In genomic region chr20:19885981-19886665, GRCh38 we compare ENCODE assay signal across 1 cellular context.
TF ChIP-seq lines count a peak whose summit lies in the region.

No MANE protein-coding gene starts in this region.

TF ChIP-seq in HepG2, 621 proteins besides CTCF, POLR2A, EP300 and RAD21 (continued from another document and continues in another):
- TF ChIP-seq ZBTB40 (IDR thresholded peaks at IDR 0.05) (no peak), ZBTB40 (CRISPR knock-in tag; IDR thresholded peaks at IDR 0.05) (0 out of 2 replicates have a peak, but pooled peaks have one; percentile 40), ZSCAN25 (CRISPR knock-in tag; IDR thresholded peaks at IDR 0.05) (peak; percentile 61; the same call in 1 of the 2 replicates), PHF8 (CRISPR knock-in tag; IDR thresholded peaks at IDR 0.05) (0 out of 2 replicates have a peak, but pooled peaks have one; percentile 35), CBX5 (CRISPR knock-in tag; IDR thresholded peaks at IDR 0.05; ENCODE audit: borderline replicate concordance) (peak; percentile 18; the same call in 1 of the 2 replicates), GPN1 (CRISPR knock-in tag; IDR thresholded peaks at IDR 0.05; ENCODE audit: borderline replicate concordance) (no peak), GPBP1L1 (CRISPR knock-in tag; IDR thresholded peaks at IDR 0.05) (no peak), TRAFD1 (CRISPR knock-in tag; IDR thresholded peaks at IDR 0.05; ENCODE audit: borderline replicate concordance) (peak; percentile 48; the same call in 1 of the 2 replicates), NRL (CRISPR knock-in tag; IDR thresholded peaks at IDR 0.05; ENCODE audit: borderline replicate concordance) (peak; percentile 57; the same call in 1 of the 2 replicates), IRF1 (CRISPR knock-in tag; IDR thresholded peaks at IDR 0.05; ENCODE audit: low read depth) (no peak), JARID2 (CRISPR knock-in tag; IDR thresholded peaks at IDR 0.05; ENCODE audit: insufficient replicate concordance) (peak; percentile 91), KDM2A (CRISPR knock-in tag; IDR thresholded peaks at IDR 0.05; ENCODE audit: borderline replicate concordance, low read depth) (peak; percentile 71), PRPF4 (IDR thresholded peaks at IDR 0.05; ENCODE audit: low read depth, low read length, poor library complexity, severe bottlenecking) (no peak), BCL3 (CRISPR knock-in tag; IDR thresholded peaks at IDR 0.05) (peak; percentile 64), ZBTB26 (CRISPR knock-in tag; IDR thresholded peaks at IDR 0.05; ENCODE audit: borderline replicate concordance) (0 out of 2 replicates have a peak, but pooled peaks have one; percentile 62), ZNF20 (CRISPR knock-in tag; IDR thresholded peaks at IDR 0.05) (no peak), NCOA2 (CRISPR knock-in tag; IDR thresholded peaks at IDR 0.05) (0 out of 2 replicates have a peak, but pooled peaks have one; percentile 11), ZKSCAN5 (CRISPR knock-in tag; IDR thresholded peaks at IDR 0.05) (no peak), ELF1 (CRISPR knock-in tag; IDR thresholded peaks at IDR 0.05) (peak; percentile 55), ZFP41 (CRISPR knock-in tag; IDR thresholded peaks at IDR 0.05; ENCODE audit: borderline replicate concordance) (no peak), ZNF280B (CRISPR knock-in tag; IDR thresholded peaks at IDR 0.05; ENCODE audit: borderline replicate concordance) (0 out of 2 replicates have a peak, but pooled peaks have one; percentile 36), U2AF1 (optimal IDR thresholded peaks at IDR 0.05; ENCODE audit: low read depth, low read length) (no peak), TFE3 (CRISPR knock-in tag; IDR thresholded peaks at IDR 0.05) (no peak), ZNF292 (CRISPR knock-in tag; IDR thresholded peaks at IDR 0.05; ENCODE audit: borderline replicate concordance, low read depth) (0 out of 2 replicates have a peak, but pooled peaks have one; percentile 53), PLRG1 (conservative IDR thresholded peaks at IDR 0.05) (no peak), ZBTB20 (CRISPR knock-in tag; IDR thresholded peaks at IDR 0.05; ENCODE audit: borderline replicate concordance, low read depth) (0 out of 2 replicates have a peak, but pooled peaks have one; percentile 49), ZNF468 (CRISPR knock-in tag; IDR thresholded peaks at IDR 0.05) (peak; percentile 83; the same call in 1 of the 2 replicates), RXRB (CRISPR knock-in tag; IDR thresholded peaks at IDR 0.05; ENCODE audit: borderline replicate concordance) (peak; percentile 38; the same call in 1 of the 2 replicates), MIER3 (CRISPR knock-in tag; IDR thresholded peaks at IDR 0.05; ENCODE audit: borderline replicate concordance) (0 out of 2 replicates have a peak, but pooled peaks have one; percentile 21), ZNF556 (CRISPR knock-in tag; IDR thresholded peaks at IDR 0.05; ENCODE audit: borderline replicate concordance) (0 out of 2 replicates have a peak, but pooled peaks have one; percentile 30), RFXAP (CRISPR knock-in tag; IDR thresholded peaks at IDR 0.05; ENCODE audit: borderline replicate concordance) (0 out of 2 replicates have a peak, but pooled peaks have one; percentile 11), ZNF772 (CRISPR knock-in tag; IDR thresholded peaks at IDR 0.05) (no peak), THAP11 (CRISPR knock-in tag; IDR thresholded peaks at IDR 0.05) (0 out of 2 replicates have a peak, but pooled peaks have one; percentile 26), ZNF430 (CRISPR knock-in tag; IDR thresholded peaks at IDR 0.05) (peak; percentile 49; the same call in 1 of the 2 replicates), AHR (CRISPR knock-in tag; IDR thresholded peaks at IDR 0.05) (0 out of 2 replicates have a peak, but pooled peaks have one; percentile 33), RBM39 (IDR thresholded peaks at IDR 0.05; ENCODE audit: low read depth, low read length, poor library complexity, severe bottlenecking) (no peak), ZNF143 (CRISPR knock-in tag; IDR thresholded peaks at IDR 0.05) (no peak), DPF2 (CRISPR knock-in tag; IDR thresholded peaks at IDR 0.05; ENCODE audit: borderline replicate concordance, low read depth) (no peak), PTBP1 (IDR thresholded peaks at IDR 0.05; ENCODE audit: low read depth, low read length, poor library complexity, severe bottlenecking) (no peak), ZNF274 (CRISPR knock-in tag; IDR thresholded peaks at IDR 0.05) (peak; percentile 56; the same call in 1 of the 2 replicates), KLF11 (CRISPR knock-in tag; IDR thresholded peaks at IDR 0.05) (no peak)
